8 cellular contexts compared by ENCODE assay signal in genomic region chr2:240561325-240561971, GRCh38. TPM values are rescaled to one million over a fixed set of nuclear protein-coding genes. Genes with fewer than 3 reads are reported as not detected.
DNase-seq lines count a peak whose midpoint lies in the region; ATAC-seq and TF ChIP-seq lines count a peak whose summit lies in the region.

No MANE protein-coding gene starts in this region.

- no peak for ATAC-seq in Right ventricle myocardium inferior

- H3K9ac ChIP-seq in smooth muscle cell (ENCODE audit: low read depth): peak overlapping the region; percentile 84

- H3K27ac ChIP-seq in cardiac muscle cell: peak overlapping the region; percentile 19
- H3K27ac ChIP-seq in iPS DF 6.9 (ENCODE audit: low read length): no peak overlapping the region
- H3K27ac ChIP-seq in smooth muscle cell (ENCODE audit: low read depth): peak overlapping the region; percentile 95

- peaks cover 14% of the 10 kb centered on the region for H3K36me3 Mint-ChIP-seq in activated naive CD8-positive, alpha-beta T cell

- H3K4me1 ChIP-seq in cardiac muscle cell (ENCODE audit: low read depth) (peaks cover 14% of the 10 kb centered on the region), iPS DF 6.9 (ENCODE audit: control insufficient read depth, insufficient read depth, low read length) (peaks cover 6% of the 10 kb centered on the region), smooth muscle cell (ENCODE audit: low read depth) (peaks cover 17% of the 10 kb centered on the region)

- DNase-seq in cardiac muscle cell (ENCODE audit: low read depth in 1 of 2, low spot score in 1 of 2): peak in 1 of 2 donors; percentile 66
- DNase-seq in Right ventricle myocardium inferior (ENCODE audit: missing footprints): no peak
- peak; percentile 73 for DNase-seq in LHCN-M2 (ENCODE audit: low read depth)
- DNase-seq in iPS DF 6.9 (ENCODE audit: low read depth, low spot score): no peak
- DNase-seq in smooth muscle cell (lab: John Stamatoyannopoulos, UW; ENCODE audit: unreplicated experiment): no peak
- no peak for DNase-seq in UCSD-AML1 (lab: John Stamatoyannopoulos, UW; ENCODE audit: unreplicated experiment)
- DNase-seq in DMS153 (lab: John Stamatoyannopoulos, UW): no peak

- peaks cover 25% of the 10 kb centered on the region for H3F3A ChIP-seq in smooth muscle cell (ENCODE audit: low read depth)

- H3K9me3 Mint-ChIP-seq in activated naive CD8-positive, alpha-beta T cell (ENCODE audit: low read depth): no peaks in the 10 kb centered on the region

- H3K4me3 Mint-ChIP-seq in activated naive CD8-positive, alpha-beta T cell: peak overlapping the region; percentile 90

- intact Hi-C loops in Right ventricle myocardium inferior (cut with DNase I): no loop called here

- H3K4me2 ChIP-seq in smooth muscle cell: peak overlapping the region; percentile 96

- H3K79me2 ChIP-seq in smooth muscle cell (ENCODE audit: low read depth): peaks cover 17% of the 10 kb centered on the region

- TF ChIP-seq CTCF in cardiac muscle cell (IDR thresholded peaks at IDR 0.05; ENCODE audit: low read depth, low read length) (no peak), smooth muscle cell (IDR thresholded peaks at IDR 0.05; ENCODE audit: borderline replicate concordance, insufficient read depth, poor library complexity, severe bottlenecking) (no peak)

- WGBS in iPS DF 6.9 (ENCODE audit: insufficient coverage, insufficient read length): no CpG with 5 or more reads among the region's 14 CpGs
- WGBS in smooth muscle cell (ENCODE audit: low lambda C conversion rate): 19% methylated on average over 14 of the region's 14 CpGs

- peak overlapping the region; percentile 87 for H3K4me3 ChIP-seq in cardiac muscle cell
- H3K4me3 ChIP-seq in iPS DF 6.9 (ENCODE audit: low read length): peak overlapping the region; percentile 22; the same call in 1 of the 2 replicates
- H3K4me3 ChIP-seq in smooth muscle cell: peak overlapping the region; percentile 85

- peaks cover 72% of the 10 kb centered on the region for H3K4me1 Mint-ChIP-seq in activated naive CD8-positive, alpha-beta T cell (ENCODE audit: low read depth)

- H4K20me1 ChIP-seq in smooth muscle cell (ENCODE audit: low read depth): peaks cover 26% of the 10 kb centered on the region

- H3K36me3 ChIP-seq in cardiac muscle cell: no peaks in the 10 kb centered on the region
- no peaks in the 10 kb centered on the region for H3K36me3 ChIP-seq in iPS DF 6.9 (ENCODE audit: control insufficient read depth, insufficient read depth, low read length)
- H3K36me3 ChIP-seq in smooth muscle cell (ENCODE audit: low read depth): no peaks in the 10 kb centered on the region

- H3K9me3 ChIP-seq in cardiac muscle cell (ENCODE audit: low read depth) (no peaks in the 10 kb centered on the region), iPS DF 6.9 (ENCODE audit: control insufficient read depth, insufficient read depth, low read length) (no peaks in the 10 kb centered on the region), smooth muscle cell (replicated peaks; ENCODE audit: low read depth) (no peaks in the 10 kb centered on the region)

- no peaks in the 10 kb centered on the region for H3K27me3 ChIP-seq in cardiac muscle cell
- no peaks in the 10 kb centered on the region; the same call in 1 of the 2 replicates for H3K27me3 ChIP-seq in iPS DF 6.9 (ENCODE audit: control insufficient read depth, insufficient read depth, low read length)
- no peaks in the 10 kb centered on the region for H3K27me3 ChIP-seq in smooth muscle cell (ENCODE audit: low read depth)

- peak overlapping the region; percentile 88 for H3K27ac Mint-ChIP-seq in activated naive CD8-positive, alpha-beta T cell

- H3K27me3 Mint-ChIP-seq in activated naive CD8-positive, alpha-beta T cell: no peaks in the 10 kb centered on the region

- no peak overlapping the region for H2AFZ ChIP-seq in smooth muscle cell (ENCODE audit: low read depth)

RNA-seq across cellular contexts. Expression of gene DUSP28, which starts 1.3 kb away (rescaled TPM):
- 10.2 and 29.2 TPM in 2 replicates for total RNA-seq in cardiac muscle cell
- polyA plus RNA-seq in cardiac muscle cell: 22.1 and 24.9 TPM in 2 replicates
- total RNA-seq in Right ventricle myocardium inferior: 14.4 TPM
- 6.1 and 6.4 TPM in 2 replicates for total RNA-seq in LHCN-M2 (2014; rRNA removed)
- 7.2 TPM for polyA plus RNA-seq in LHCN-M2 (2012)
- 2.2 and 2.9 TPM in 2 replicates for total RNA-seq in smooth muscle cell
- polyA plus RNA-seq in smooth muscle cell: 6.4 and 6.5 TPM in 2 replicates

RNA-seq across cellular contexts. Expression of gene ANKMY1, which starts 3.7 kb away (rescaled TPM):
- total RNA-seq in cardiac muscle cell (6.9 and 10.8 TPM in 2 replicates), Right ventricle myocardium inferior (5.9 TPM), LHCN-M2 (2014; rRNA removed) (7.8 and 8.2 TPM in 2 replicates), smooth muscle cell (3.4 and 8.7 TPM in 2 replicates)
- polyA plus RNA-seq in cardiac muscle cell (7.6 and 10.1 TPM in 2 replicates), smooth muscle cell (5.6 and 6.4 TPM in 2 replicates)
- 5.3 TPM for polyA plus RNA-seq in LHCN-M2 (2012)

RNA-seq across cellular contexts. Expression of gene RNPEPL1, which starts 6.8 kb away (rescaled TPM):
- total RNA-seq in cardiac muscle cell: 43.5 and 49.0 TPM in 2 replicates
- polyA plus RNA-seq in cardiac muscle cell: 59.7 and 61.2 TPM in 2 replicates
- total RNA-seq in Right ventricle myocardium inferior: 98.4 TPM
- 13.6 and 16.7 TPM in 2 replicates for total RNA-seq in LHCN-M2 (2014; rRNA removed)
- 33.1 TPM for polyA plus RNA-seq in LHCN-M2 (2012)
- total RNA-seq in smooth muscle cell: 13.5 and 15.3 TPM in 2 replicates
- polyA plus RNA-seq in smooth muscle cell: 40.9 and 48.3 TPM in 2 replicates

RNA-seq across cellular contexts. Expression of gene CAPN10, which starts 25.1 kb away (rescaled TPM):
- total RNA-seq in cardiac muscle cell (60.8 and 61.6 TPM in 2 replicates), Right ventricle myocardium inferior (51.8 TPM), LHCN-M2 (2014; rRNA removed) (20.5 and 23.1 TPM in 2 replicates), smooth muscle cell (6.6 and 6.9 TPM in 2 replicates)
- polyA plus RNA-seq in cardiac muscle cell (57.9 and 62.8 TPM in 2 replicates), smooth muscle cell (17.0 and 23.6 TPM in 2 replicates)
- polyA plus RNA-seq in LHCN-M2 (2012): 8.7 TPM

Comparison
In these comparisons a context has a peak if more than half of its experiments do, and no peak if none do; other contexts are left out.
1. H3K4me3 ChIP-seq: peak in every context shown above with its lines; median percentile 87 in cardiac muscle cell; 85 in smooth muscle cell; 22 in iPS DF 6.9.